8 cellular contexts compared by ENCODE assay signal in the genomic region with DNA sequence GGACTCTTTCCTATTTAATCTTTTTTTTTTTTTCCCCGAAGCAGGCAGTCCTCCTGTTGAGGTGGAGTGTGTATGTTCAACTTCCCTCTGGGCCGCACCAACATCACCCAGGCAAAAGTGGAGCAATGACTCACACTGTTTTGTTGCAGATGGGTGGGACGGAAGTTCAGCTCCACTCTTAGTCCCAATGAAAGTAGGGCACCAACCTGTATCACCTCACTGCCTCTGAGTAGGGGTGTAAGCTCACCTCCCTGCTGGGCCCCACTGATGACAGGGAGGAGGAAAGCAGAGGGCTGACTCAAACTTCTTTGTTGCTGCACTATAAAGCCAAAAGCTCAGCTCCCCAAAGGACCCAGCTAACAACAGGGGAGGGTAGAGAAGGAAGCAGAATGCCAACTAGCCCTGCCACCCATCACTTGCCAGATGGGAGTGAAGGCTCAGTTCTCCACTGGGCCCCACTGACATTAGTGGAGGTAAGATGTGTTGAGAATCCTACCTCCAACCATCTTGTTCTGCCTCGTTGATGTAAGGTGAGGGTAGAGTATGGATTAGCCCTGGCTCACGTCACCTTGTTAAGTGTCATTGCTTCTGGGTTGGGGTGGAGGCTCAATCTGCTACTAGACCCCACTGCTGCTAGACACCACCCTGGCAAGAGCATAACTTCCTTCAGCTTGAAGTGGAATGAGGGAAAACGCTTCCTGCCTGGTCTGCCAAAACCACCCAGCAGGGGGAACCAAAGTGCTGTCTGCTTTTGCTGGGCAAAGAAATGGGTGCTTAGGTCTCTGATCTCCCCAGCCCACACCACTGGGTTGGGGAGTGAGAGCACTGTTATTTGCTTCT. TPM values are rescaled to one million over a fixed set of nuclear protein-coding genes. Genes with fewer than 3 reads are reported as not detected.
DNase-seq lines count a peak whose midpoint lies in the region; ATAC-seq and TF ChIP-seq lines count a peak whose summit lies in the region.

No MANE protein-coding gene starts in this region.

- H3K9me3 ChIP-seq in Peyer's patch: no peaks in the 10 kb centered on the region

- no peaks in the 10 kb centered on the region for H3K9me3 Mint-ChIP-seq in activated T-helper 1 cell treated with anti-CD3 and anti-CD28 coated beads, Interleukin-12 subunit alpha, Interleukin-12 subunit beta, Interleukin-2, Interleukin-4 antibody, amounts not matched to agents 30 ng/mL and 10 ng/mL and 1 ng/mL, durations not matched to agents 14 hours and 24 hours and 36 hours

- peaks cover 46% of the 10 kb centered on the region for H3K4me1 Mint-ChIP-seq in activated T-helper 1 cell treated with anti-CD3 and anti-CD28 coated beads, Interleukin-12 subunit alpha, Interleukin-12 subunit beta, Interleukin-2, Interleukin-4 antibody, amounts not matched to agents 30 ng/mL and 10 ng/mL and 1 ng/mL, durations not matched to agents 14 hours and 24 hours and 36 hours (ENCODE audit: low read depth)

- H3K4me1 ChIP-seq in Peyer's patch: peaks cover 0 to 6% (median 0%) of the 10 kb centered on the region in 4 donors

- no peak for TF ChIP-seq POLR2A in Peyer's patch (IDR thresholded peaks at IDR 0.05)

- no peak overlapping the region for H3K4me3 Mint-ChIP-seq in activated T-helper 1 cell treated with anti-CD3 and anti-CD28 coated beads, Interleukin-12 subunit alpha, Interleukin-12 subunit beta, Interleukin-2, Interleukin-4 antibody, amounts not matched to agents 30 ng/mL and 10 ng/mL and 1 ng/mL, durations not matched to agents 14 hours and 24 hours and 36 hours

- no peaks in the 10 kb centered on the region for H3K36me3 ChIP-seq in H7 (replicated peaks; ENCODE audit: control insufficient read depth, insufficient read depth, low read length)
- no peaks in the 10 kb centered on the region for H3K36me3 ChIP-seq in Peyer's patch

- no peaks in the 10 kb centered on the region for H3K27me3 Mint-ChIP-seq in activated T-helper 1 cell treated with anti-CD3 and anti-CD28 coated beads, Interleukin-12 subunit alpha, Interleukin-12 subunit beta, Interleukin-2, Interleukin-4 antibody, amounts not matched to agents 30 ng/mL and 10 ng/mL and 1 ng/mL, durations not matched to agents 14 hours and 24 hours and 36 hours (ENCODE audit: insufficient read depth)

- peak overlapping the region; percentile 65 for H3K27ac Mint-ChIP-seq in activated T-helper 1 cell treated with anti-CD3 and anti-CD28 coated beads, Interleukin-12 subunit alpha, Interleukin-12 subunit beta, Interleukin-2, Interleukin-4 antibody, amounts not matched to agents 30 ng/mL and 10 ng/mL and 1 ng/mL, durations not matched to agents 14 hours and 24 hours and 36 hours

- ATAC-seq in sciatic nerve: no peak

- peak overlapping the region in 1 of 4 donors; percentile 54 for H3K27ac ChIP-seq in Peyer's patch

- no peaks in the 10 kb centered on the region for H3K27me3 ChIP-seq in H7 (ENCODE audit: control insufficient read depth, insufficient read depth, low read length)
- H3K27me3 ChIP-seq in Peyer's patch: no peaks in the 10 kb centered on the region

- intact Hi-C loops in activated T-helper 1 cell treated with anti-CD3 and anti-CD28 coated beads, Interleukin-12 subunit alpha, Interleukin-12 subunit beta, Interleukin-2, Interleukin-4 antibody, amounts not matched to agents 30 ng/mL and 10 ng/mL and 1 ng/mL, durations not matched to agents 14 hours and 24 hours and 36 hours (cut with micrococcal nuclease): loop anchor here (1.0 to 2.0 kb wide), 2 partner anchors 190 to 274 kb away; no protein-coding TSS in a partner anchor
- intact Hi-C loops in sciatic nerve (cut with DNase I): no loop called here

- H3K36me3 Mint-ChIP-seq in activated T-helper 1 cell treated with anti-CD3 and anti-CD28 coated beads, Interleukin-12 subunit alpha, Interleukin-12 subunit beta, Interleukin-2, Interleukin-4 antibody, amounts not matched to agents 30 ng/mL and 10 ng/mL and 1 ng/mL, durations not matched to agents 14 hours and 24 hours and 36 hours (ENCODE audit: low read depth): peaks cover 18% of the 10 kb centered on the region

- DNase-seq in ELF-1 (ENCODE audit: low read depth, low spot score) (peak; percentile 87), H7 (peak; percentile 29), Peyer's patch (peak; percentile 49 to 87 (median 80)), germinal center (ENCODE audit: low spot score) (peak; percentile 43), sciatic nerve (ENCODE audit: low spot score) (peak; percentile 66), epidermal melanocyte (ENCODE audit: insufficient read length, low spot score) (no peak), SHP77 treated with DMSO at 0.1 percent for 48 hours (lab: John Stamatoyannopoulos, UW) (no peak)
- peak; percentile 49 for DNase-seq in activated T-helper 1 cell treated with anti-CD3 and anti-CD28 coated beads, Interleukin-12 subunit alpha, Interleukin-12 subunit beta, Interleukin-2, Interleukin-4 antibody, amounts not matched to agents 30 ng/mL and 10 ng/mL and 1 ng/mL, durations not matched to agents 14 hours and 24 hours and 36 hours (ENCODE audit: low spot score)

- peak; percentile 44 to 70 (median 56) for TF ChIP-seq CTCF in Peyer's patch (IDR thresholded peaks at IDR 0.05)

- H3K4me3 ChIP-seq in H7 (ENCODE audit: insufficient read depth, low read depth, low read length): no peak overlapping the region
- H3K4me3 ChIP-seq in Peyer's patch: no peak overlapping the region

RNA-seq across cellular contexts. Expression of gene RPS6KA3, which starts 14.1 kb away (rescaled TPM):
- total RNA-seq in H7 (2014; rRNA removed; shearing (Covaris generic)): 8.3 and 12.7 TPM in 2 replicates
- total RNA-seq in Peyer's patch (10 to 100 TPM; 41.1 to 56.7 (median 50.7) TPM), sciatic nerve (43.6 TPM)
- total RNA-seq in activated T-helper 1 cell treated with anti-CD3 and anti-CD28 coated beads, Interleukin-12 subunit alpha, Interleukin-12 subunit beta, Interleukin-2, Interleukin-4 antibody, amounts not matched to agents 30 ng/mL and 10 ng/mL and 1 ng/mL, durations not matched to agents 14 hours and 24 hours and 36 hours: 58.8 and 60.6 TPM in 2 replicates

Comparison
In these comparisons a context has a peak if more than half of its experiments do, and no peak if none do; other contexts are left out.
1. DNase-seq: peak in ELF-1 (single experiment), H7 (single experiment), Peyer's patch (3 of 3), activated T-helper 1 cell treated with anti-CD3 and anti-CD28 coated beads, Interleukin-12 subunit alpha, Interleukin-12 subunit beta, Interleukin-2, Interleukin-4 antibody, amounts not matched to agents 30 ng/mL and 10 ng/mL and 1 ng/mL, durations not matched to agents 14 hours and 24 hours and 36 hours (single experiment), germinal center (single experiment) and sciatic nerve (single experiment); none in epidermal melanocyte (single experiment) and SHP77 treated with DMSO at 0.1 percent for 48 hours (single experiment).